8 cellular contexts compared by ENCODE assay signal in genomic region chr1:16163882-16164820, GRCh38. TPM values are rescaled to one million over a fixed set of nuclear protein-coding genes. Genes with fewer than 3 reads are reported as not detected.
DNase-seq lines count a peak whose midpoint lies in the region; ATAC-seq, FAIRE-seq and TF ChIP-seq lines count a peak whose summit lies in the region.

No MANE protein-coding gene starts in this region.

- TF ChIP-seq POLR2A in HepG2 (IDR thresholded peaks at IDR 0.05; ENCODE audit: insufficient read depth in 1 of 2, low read depth in 2 of 2, low read length in 2 of 2): no peak

- intact Hi-C loops in HepG2 (cut with micrococcal nuclease; ENCODE audit: unreplicated experiment): loop anchor here (2.0 kb wide), 1 partner anchor 15 kb away; no protein-coding TSS in a partner anchor

- no peak for TF ChIP-seq RAD21 in HepG2 (CRISPR knock-in tag; IDR thresholded peaks at IDR 0.05)

- H3K36me3 ChIP-seq in HepG2 (replicated peaks in 1 of 2; ENCODE audit: control insufficient read depth in 1 of 2, insufficient read depth in 2 of 2, low read length in 2 of 2): no peaks in the 10 kb centered on the region

- peaks cover 48% of the 10 kb centered on the region for H3K4me1 Mint-ChIP-seq in activated naive CD8-positive, alpha-beta T cell treated with anti-CD3 and anti-CD28 coated beads, Interleukin-2, amount 50 U/mL, for 24 hours

- TSS peak; percentile 75 for BruUV-seq in HepG2 (replicated peaks; lab: Mats Ljungman, UMichigan)

- no peak for TF ChIP-seq CTCF in HepG2 (CRISPR knock-in tag; IDR thresholded peaks at IDR 0.05)

- H3K4me3 Mint-ChIP-seq in activated naive CD8-positive, alpha-beta T cell treated with anti-CD3 and anti-CD28 coated beads, Interleukin-2, amount 50 U/mL, for 24 hours: no peak overlapping the region

- 22% methylated on average over 16 of the region's 16 CpGs for WGBS in HepG2 (ENCODE audit: low lambda C conversion rate)

- no peaks in the 10 kb centered on the region; a peak in 1 of 5 replicates for H3K27me3 ChIP-seq in HepG2 (ENCODE audit: control insufficient read depth in 1 of 2, insufficient read depth in 2 of 2, low read length in 2 of 2)

- TF ChIP-seq EP300 in HepG2 (IDR thresholded peaks at IDR 0.05; ENCODE audit: low read depth in 2 of 2, low read length in 2 of 2) (peak in 1 of 2 experiments; percentile 60; a peak in 2 of 4 replicates), HepG2 (CRISPR knock-in tag; IDR thresholded peaks at IDR 0.05; ENCODE audit: borderline replicate concordance) (peak; percentile 55; the same call in 1 of the 2 replicates)

- no peaks in the 10 kb centered on the region for H3K36me3 Mint-ChIP-seq in activated naive CD8-positive, alpha-beta T cell treated with anti-CD3 and anti-CD28 coated beads, Interleukin-2, amount 50 U/mL, for 24 hours (ENCODE audit: low read depth)

- CTCF ChIA-PET in HepG2 (lab: Yijun Ruan, JAX; ENCODE audit: low intra/inter-chr PET ratio, low total read pairs): no interaction called here

- H3K4me1 ChIP-seq in HepG2 (ENCODE audit: insufficient read depth, low read length): peaks cover 52% of the 10 kb centered on the region

- peak overlapping the region; percentile 45; the same call in 1 of the 2 replicates for H3K9ac ChIP-seq in HepG2 (ENCODE audit: insufficient read depth, low read depth, low read length)

- peak overlapping the region; percentile 38 for H3K27ac ChIP-seq in HepG2 (ENCODE audit: extremely low read length, insufficient read depth, low read length)

- H3K27me3 Mint-ChIP-seq in activated naive CD8-positive, alpha-beta T cell treated with anti-CD3 and anti-CD28 coated beads, Interleukin-2, amount 50 U/mL, for 24 hours: peaks cover 3% of the 10 kb centered on the region

- H3K4me2 ChIP-seq in HepG2 (ENCODE audit: low read depth, low read length): peak overlapping the region; percentile 75

- H3K27ac Mint-ChIP-seq in activated naive CD8-positive, alpha-beta T cell treated with anti-CD3 and anti-CD28 coated beads, Interleukin-2, amount 50 U/mL, for 24 hours: no peak overlapping the region

- H3K4me3 ChIP-seq in HepG2 (replicated peaks in 1 of 3; ENCODE audit: insufficient read depth in 1 of 3, low read depth in 2 of 3, low read length in 3 of 3): peak overlapping the region in 2 of 3 experiments; percentile 8 to 47; a peak in 3 of 6 replicates

- in situ Hi-C loops in HepG2 (cut with HindIII; ENCODE audit: extremely low pct_ligation_motif_present, low pct_unique_long_range_greater_than_20kb): no loop called here

- POLR2A ChIA-PET in HepG2 (lab: Yijun Ruan, JAX): interaction anchor here (1.0 to 4.4 kb wide), 8 partner anchors 9 to 43 kb away, joined by 4 to 72 read pairs (median 9); partner anchors contain the start of gene EPHA2

- no peaks in the 10 kb centered on the region for H3K9me3 Mint-ChIP-seq in activated naive CD8-positive, alpha-beta T cell treated with anti-CD3 and anti-CD28 coated beads, Interleukin-2, amount 50 U/mL, for 24 hours

- no peak overlapping the region for H2AFZ ChIP-seq in HepG2 (ENCODE audit: low read length)

- no peaks in the 10 kb centered on the region for H4K20me1 ChIP-seq in HepG2 (ENCODE audit: insufficient read depth, low read length)

- peak; percentile 31 for DNase-seq in DMS 273 treated with DMSO at 0.1 percent for 48 hours (lab: John Stamatoyannopoulos, UW)
- peak; percentile 87 for DNase-seq in NCI-H1105 (lab: John Stamatoyannopoulos, UW)
- peak; percentile 23 for DNase-seq in activated naive CD8-positive, alpha-beta T cell treated with anti-CD3 and anti-CD28 coated beads, Interleukin-2, amount 50 U/mL, for 24 hours
- DNase-seq in HepG2 (ENCODE audit: low spot score): peak; percentile 96
- DNase-seq in AML-193 (lab: John Stamatoyannopoulos, UW): no peak
- DNase-seq in activated T-cell treated with anti-CD3 and anti-CD28 coated beads, Interleukin-2, amount 50 U/mL, for 48 hours: no peak
- DNase-seq in NCI-H2107 treated with DMSO at 0.1 percent for 48 hours (lab: John Stamatoyannopoulos, UW; ENCODE audit: unreplicated experiment): no peak

- FAIRE-seq in HepG2 (lab: Jason Lieb, UNC): peak; percentile 83

- no peaks in the 10 kb centered on the region for H3K79me2 ChIP-seq in HepG2 (ENCODE audit: insufficient read depth, low read length)

- H3K9me3 ChIP-seq in HepG2 (ENCODE audit: low read length): no peaks in the 10 kb centered on the region

- ATAC-seq in activated naive CD8-positive, alpha-beta T cell treated with anti-CD3 and anti-CD28 coated beads, Interleukin-2, amount 50 U/mL, for 24 hours: peak; percentile 60
- peak; percentile 83 for ATAC-seq in HepG2
- no peak for ATAC-seq in HG03095 (IDR thresholded peaks at IDR 0.05; ENCODE audit: unreplicated experiment)

TF ChIP-seq in HepG2, 621 proteins besides CTCF, POLR2A, EP300 and RAD21 (continues in another document):
- TF ChIP-seq ZFP36L1 (CRISPR knock-in tag; IDR thresholded peaks at IDR 0.05) (0 out of 2 replicates have a peak, but pooled peaks have one; percentile 59), PHF21A (CRISPR knock-in tag; IDR thresholded peaks at IDR 0.05) (0 out of 2 replicates have a peak, but pooled peaks have one; percentile 47), ZBTB2 (CRISPR knock-in tag; IDR thresholded peaks at IDR 0.05; ENCODE audit: low read depth) (no peak)

RNA-seq across cellular contexts. Expression of gene EPHA2, which starts 8.3 kb away (rescaled TPM):
- total RNA-seq in HepG2 (2016; rRNA removed; fragmentation: Illumina TruSeq; extraction: Trizol): 15.5 and 33.6 TPM in 2 replicates
- 6.7 and 7.8 TPM in 2 replicates for total RNA-seq in HepG2 (2016; cell fraction: cytosol; rRNA removed; fragmentation: Illumina TruSeq; extraction: Trizol; ENCODE audit: low read depth)
- total RNA-seq in HepG2 (2016; cell fraction: insoluble cytoplasmic fraction; rRNA removed; fragmentation: Illumina TruSeq; extraction: Trizol): 10.8 and 35.8 TPM in 2 replicates
- 14.9 and 16.9 TPM in 2 replicates for total RNA-seq in HepG2 (2016; cell fraction: membrane; rRNA removed; fragmentation: Illumina TruSeq; extraction: Trizol)
- total RNA-seq in HepG2 (2016; cell fraction: nucleus; rRNA removed; fragmentation: Illumina TruSeq; extraction: Trizol): 41.9 and 47.9 TPM in 2 replicates
- 53.6 and 62.5 TPM in 2 replicates for polyA plus RNA-seq in HepG2 (2011; rRNA removed)
- polyA plus RNA-seq in HepG2 (2011; cell fraction: cytosol; rRNA removed): 39.1 and 62.9 TPM in 2 replicates
- polyA plus RNA-seq in HepG2 (2011; cell fraction: nucleus; rRNA removed): 163 and 212 TPM in 2 replicates
- polyA plus RNA-seq in HepG2 (2012): 25.4 and 56.3 TPM in 2 replicates
- polyA plus RNA-seq in HepG2 (2016; cell fraction: cytosol; fragmentation: Illumina TruSeq; extraction: Trizol; ENCODE audit: low read depth): 2.1 and 2.2 TPM in 2 replicates
- polyA plus RNA-seq in HepG2 (2016; cell fraction: insoluble cytoplasmic fraction; fragmentation: Illumina TruSeq; extraction: Trizol; ENCODE audit: low read depth): 11.5 and 14.9 TPM in 2 replicates
- polyA plus RNA-seq in HepG2 (2016; cell fraction: membrane; fragmentation: Illumina TruSeq; extraction: Trizol; ENCODE audit: low read depth): 5.7 and 6.8 TPM in 2 replicates
- 84.4 and 87.2 TPM in 2 replicates for polyA plus RNA-seq in HepG2 (2016; cell fraction: nucleus; fragmentation: Illumina TruSeq; extraction: Trizol; ENCODE audit: insufficient read depth, low read depth)
- 69.9 and 218 TPM in 2 replicates for polyA minus RNA-seq in HepG2 (2011; rRNA and poly(A)+ RNA removed; ENCODE audit: low replicate concordance)
- polyA minus RNA-seq in HepG2 (2011; cell fraction: cytosol; rRNA and poly(A)+ RNA removed): 72.7 and 86.9 TPM in 2 replicates
- polyA minus RNA-seq in HepG2 (2011; cell fraction: nucleus; rRNA and poly(A)+ RNA removed): 65.6 and 79.3 TPM in 2 replicates

RNA-seq across cellular contexts. Expression of gene ARHGEF19, which starts 48.3 kb away (rescaled TPM):
- 1.8 and 2.0 TPM in 2 replicates for total RNA-seq in HepG2 (2016; rRNA removed; fragmentation: Illumina TruSeq; extraction: Trizol)
- 0.53 and 1.0 TPM in 2 replicates for total RNA-seq in HepG2 (2016; cell fraction: cytosol; rRNA removed; fragmentation: Illumina TruSeq; extraction: Trizol; ENCODE audit: low read depth)
- total RNA-seq in HepG2 (2016; cell fraction: insoluble cytoplasmic fraction; rRNA removed; fragmentation: Illumina TruSeq; extraction: Trizol): 1.4 and 2.3 TPM in 2 replicates
- total RNA-seq in HepG2 (2016; cell fraction: membrane; rRNA removed; fragmentation: Illumina TruSeq; extraction: Trizol): 1.3 and 1.5 TPM in 2 replicates
- 1.9 and 2.1 TPM in 2 replicates for total RNA-seq in HepG2 (2016; cell fraction: nucleus; rRNA removed; fragmentation: Illumina TruSeq; extraction: Trizol)
- 1.7 and 2.2 TPM in 2 replicates for polyA plus RNA-seq in HepG2 (2011; rRNA removed)
- 1.7 and 2.2 TPM in 2 replicates for polyA plus RNA-seq in HepG2 (2011; cell fraction: cytosol; rRNA removed)
- 9.9 and 10.1 TPM in 2 replicates for polyA plus RNA-seq in HepG2 (2011; cell fraction: nucleus; rRNA removed)
- 0.88 and 1.6 TPM in 2 replicates for polyA plus RNA-seq in HepG2 (2012)
- polyA plus RNA-seq in HepG2 (2016; cell fraction: cytosol; fragmentation: Illumina TruSeq; extraction: Trizol; ENCODE audit: low read depth): 0.47 and 1.2 TPM in 2 replicates
- 1.7 and 2.2 TPM in 2 replicates for polyA plus RNA-seq in HepG2 (2016; cell fraction: insoluble cytoplasmic fraction; fragmentation: Illumina TruSeq; extraction: Trizol; ENCODE audit: low read depth)
- 0.94 and 1.7 TPM in 2 replicates for polyA plus RNA-seq in HepG2 (2016; cell fraction: membrane; fragmentation: Illumina TruSeq; extraction: Trizol; ENCODE audit: low read depth)
- 4.0 and 5.0 TPM in 2 replicates for polyA plus RNA-seq in HepG2 (2016; cell fraction: nucleus; fragmentation: Illumina TruSeq; extraction: Trizol; ENCODE audit: insufficient read depth, low read depth)
- 1.3 and 7.5 TPM in 2 replicates for polyA minus RNA-seq in HepG2 (2011; rRNA and poly(A)+ RNA removed; ENCODE audit: low replicate concordance)
- polyA minus RNA-seq in HepG2 (2011; cell fraction: cytosol; rRNA and poly(A)+ RNA removed): 0.69 and 0.79 TPM in 2 replicates
- 1.4 and 2.1 TPM in 2 replicates for polyA minus RNA-seq in HepG2 (2011; cell fraction: nucleus; rRNA and poly(A)+ RNA removed)

Comparison
In these comparisons a context has a peak if more than half of its experiments do, and no peak if none do; other contexts are left out.
1. DNase-seq: peak in DMS 273 treated with DMSO at 0.1 percent for 48 hours (single experiment), NCI-H1105 (single experiment), activated naive CD8-positive, alpha-beta T cell treated with anti-CD3 and anti-CD28 coated beads, Interleukin-2, amount 50 U/mL, for 24 hours (single experiment) and HepG2 (single experiment); none in AML-193 (0 of 2), activated T-cell treated with anti-CD3 and anti-CD28 coated beads, Interleukin-2, amount 50 U/mL, for 48 hours (0 of 2) and NCI-H2107 treated with DMSO at 0.1 percent for 48 hours (single experiment).